In genomic region chr14:83873626-83874025, GRCh38 we compare ENCODE assay signal across 2 cellular contexts.
TF ChIP-seq lines count a peak whose summit lies in the region.

No MANE protein-coding gene starts in this region.

TF ChIP-seq in IMR-90, 13 proteins besides CTCF, POLR2A, EP300 and RAD21:
- TF ChIP-seq BHLHE40 (IDR thresholded peaks at IDR 0.05; ENCODE audit: low read depth, low read length) (no peak), USF2 (IDR thresholded peaks at IDR 0.05; ENCODE audit: low read depth, low read length) (no peak), RCOR1 (IDR thresholded peaks at IDR 0.05; ENCODE audit: insufficient replicate concordance, low read length) (no peak)

TF ChIP-seq in H1, 55 proteins besides CTCF, POLR2A, EP300 and RAD21:
- TF ChIP-seq HDAC2 (IDR thresholded peaks at IDR 0.05; ENCODE audit: borderline replicate concordance in 1 of 2, low read depth in 2 of 2, low read length in 2 of 2): no peak
- TF ChIP-seq KDM5A (IDR thresholded peaks at IDR 0.05; ENCODE audit: low read length): no peak
- TF ChIP-seq ASH2L (IDR thresholded peaks at IDR 0.05; ENCODE audit: low read length): no peak
TF ChIP-seq in H1: peak in this region for 0.
